Comparison of ENCODE assay signal across 2 cellular contexts in the genomic region with DNA sequence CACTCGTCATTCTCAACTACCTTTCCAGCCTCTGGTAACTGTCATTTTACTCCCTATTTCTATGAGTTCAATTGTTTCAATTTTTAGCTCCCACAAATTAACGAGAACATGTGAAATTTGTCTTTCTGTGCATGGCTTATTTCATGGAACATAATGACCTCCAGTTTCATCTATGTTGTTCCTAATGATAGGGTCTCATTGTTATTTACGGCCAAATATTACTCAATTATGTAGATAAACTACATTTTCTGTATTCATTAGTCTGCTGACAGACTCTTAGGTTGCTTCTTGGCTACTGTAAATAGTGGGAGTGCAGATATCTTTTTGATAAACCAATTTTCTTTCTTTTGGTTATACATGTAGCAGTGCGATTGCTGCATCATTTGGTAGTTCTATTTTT.
TF ChIP-seq lines count a peak whose summit lies in the region.

No MANE protein-coding gene starts in this region.

TF ChIP-seq in SK-N-SH treated with all-trans-retinoic acid at 6 μM for 48 hours, 23 proteins besides CTCF, POLR2A, EP300 and RAD21 (continued from another document):
- TF ChIP-seq, protein P1, sequence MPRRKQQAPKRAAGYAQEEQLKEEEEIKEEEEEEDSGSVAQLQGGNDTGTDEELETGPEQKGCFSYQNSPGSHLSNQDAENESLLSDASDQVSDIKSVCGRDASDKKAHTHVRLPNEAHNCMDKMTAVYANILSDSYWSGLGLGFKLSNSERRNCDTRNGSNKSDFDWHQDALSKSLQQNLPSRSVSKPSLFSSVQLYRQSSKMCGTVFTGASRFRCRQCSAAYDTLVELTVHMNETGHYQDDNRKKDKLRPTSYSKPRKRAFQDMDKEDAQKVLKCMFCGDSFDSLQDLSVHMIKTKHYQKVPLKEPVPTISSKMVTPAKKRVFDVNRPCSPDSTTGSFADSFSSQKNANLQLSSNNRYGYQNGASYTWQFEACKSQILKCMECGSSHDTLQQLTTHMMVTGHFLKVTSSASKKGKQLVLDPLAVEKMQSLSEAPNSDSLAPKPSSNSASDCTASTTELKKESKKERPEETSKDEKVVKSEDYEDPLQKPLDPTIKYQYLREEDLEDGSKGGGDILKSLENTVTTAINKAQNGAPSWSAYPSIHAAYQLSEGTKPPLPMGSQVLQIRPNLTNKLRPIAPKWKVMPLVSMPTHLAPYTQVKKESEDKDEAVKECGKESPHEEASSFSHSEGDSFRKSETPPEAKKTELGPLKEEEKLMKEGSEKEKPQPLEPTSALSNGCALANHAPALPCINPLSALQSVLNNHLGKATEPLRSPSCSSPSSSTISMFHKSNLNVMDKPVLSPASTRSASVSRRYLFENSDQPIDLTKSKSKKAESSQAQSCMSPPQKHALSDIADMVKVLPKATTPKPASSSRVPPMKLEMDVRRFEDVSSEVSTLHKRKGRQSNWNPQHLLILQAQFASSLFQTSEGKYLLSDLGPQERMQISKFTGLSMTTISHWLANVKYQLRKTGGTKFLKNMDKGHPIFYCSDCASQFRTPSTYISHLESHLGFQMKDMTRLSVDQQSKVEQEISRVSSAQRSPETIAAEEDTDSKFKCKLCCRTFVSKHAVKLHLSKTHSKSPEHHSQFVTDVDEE (CRISPR knock-in tag; IDR thresholded peaks at IDR 0.05), result no peak
- no peak for TF ChIP-seq CSDC2 (CRISPR knock-in tag; IDR thresholded peaks at IDR 0.05)
- no peak for TF ChIP-seq SNAI2 (CRISPR knock-in tag; IDR thresholded peaks at IDR 0.05)
- TF ChIP-seq ZFP30 (CRISPR knock-in tag; IDR thresholded peaks at IDR 0.05), result no peak
- no peak for TF ChIP-seq ZNF8 (CRISPR knock-in tag; IDR thresholded peaks at IDR 0.05)
- TF ChIP-seq ISL1 (CRISPR knock-in tag; IDR thresholded peaks at IDR 0.05), result peak; percentile 52; the same call in 1 of the 2 replicates
- peak; percentile 83 for TF ChIP-seq ZNF70 (CRISPR knock-in tag; IDR thresholded peaks at IDR 0.05)

TF ChIP-seq in SK-N-SH, 30 proteins besides CTCF, POLR2A, EP300 and RAD21 (continued from another document):
- TF ChIP-seq, protein P2, sequence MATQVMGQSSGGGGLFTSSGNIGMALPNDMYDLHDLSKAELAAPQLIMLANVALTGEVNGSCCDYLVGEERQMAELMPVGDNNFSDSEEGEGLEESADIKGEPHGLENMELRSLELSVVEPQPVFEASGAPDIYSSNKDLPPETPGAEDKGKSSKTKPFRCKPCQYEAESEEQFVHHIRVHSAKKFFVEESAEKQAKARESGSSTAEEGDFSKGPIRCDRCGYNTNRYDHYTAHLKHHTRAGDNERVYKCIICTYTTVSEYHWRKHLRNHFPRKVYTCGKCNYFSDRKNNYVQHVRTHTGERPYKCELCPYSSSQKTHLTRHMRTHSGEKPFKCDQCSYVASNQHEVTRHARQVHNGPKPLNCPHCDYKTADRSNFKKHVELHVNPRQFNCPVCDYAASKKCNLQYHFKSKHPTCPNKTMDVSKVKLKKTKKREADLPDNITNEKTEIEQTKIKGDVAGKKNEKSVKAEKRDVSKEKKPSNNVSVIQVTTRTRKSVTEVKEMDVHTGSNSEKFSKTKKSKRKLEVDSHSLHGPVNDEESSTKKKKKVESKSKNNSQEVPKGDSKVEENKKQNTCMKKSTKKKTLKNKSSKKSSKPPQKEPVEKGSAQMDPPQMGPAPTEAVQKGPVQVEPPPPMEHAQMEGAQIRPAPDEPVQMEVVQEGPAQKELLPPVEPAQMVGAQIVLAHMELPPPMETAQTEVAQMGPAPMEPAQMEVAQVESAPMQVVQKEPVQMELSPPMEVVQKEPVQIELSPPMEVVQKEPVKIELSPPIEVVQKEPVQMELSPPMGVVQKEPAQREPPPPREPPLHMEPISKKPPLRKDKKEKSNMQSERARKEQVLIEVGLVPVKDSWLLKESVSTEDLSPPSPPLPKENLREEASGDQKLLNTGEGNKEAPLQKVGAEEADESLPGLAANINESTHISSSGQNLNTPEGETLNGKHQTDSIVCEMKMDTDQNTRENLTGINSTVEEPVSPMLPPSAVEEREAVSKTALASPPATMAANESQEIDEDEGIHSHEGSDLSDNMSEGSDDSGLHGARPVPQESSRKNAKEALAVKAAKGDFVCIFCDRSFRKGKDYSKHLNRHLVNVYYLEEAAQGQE (IDR thresholded peaks at IDR 0.05; ENCODE audit: low read depth, low read length), result no peak
- no peak for TF ChIP-seq YY1 (IDR thresholded peaks at IDR 0.05; ENCODE audit: low read depth)
- TF ChIP-seq, protein P3, sequence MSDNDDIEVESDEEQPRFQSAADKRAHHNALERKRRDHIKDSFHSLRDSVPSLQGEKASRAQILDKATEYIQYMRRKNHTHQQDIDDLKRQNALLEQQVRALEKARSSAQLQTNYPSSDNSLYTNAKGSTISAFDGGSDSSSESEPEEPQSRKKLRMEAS (IDR thresholded peaks at IDR 0.05; ENCODE audit: low read depth), result no peak
